In the genomic region with DNA sequence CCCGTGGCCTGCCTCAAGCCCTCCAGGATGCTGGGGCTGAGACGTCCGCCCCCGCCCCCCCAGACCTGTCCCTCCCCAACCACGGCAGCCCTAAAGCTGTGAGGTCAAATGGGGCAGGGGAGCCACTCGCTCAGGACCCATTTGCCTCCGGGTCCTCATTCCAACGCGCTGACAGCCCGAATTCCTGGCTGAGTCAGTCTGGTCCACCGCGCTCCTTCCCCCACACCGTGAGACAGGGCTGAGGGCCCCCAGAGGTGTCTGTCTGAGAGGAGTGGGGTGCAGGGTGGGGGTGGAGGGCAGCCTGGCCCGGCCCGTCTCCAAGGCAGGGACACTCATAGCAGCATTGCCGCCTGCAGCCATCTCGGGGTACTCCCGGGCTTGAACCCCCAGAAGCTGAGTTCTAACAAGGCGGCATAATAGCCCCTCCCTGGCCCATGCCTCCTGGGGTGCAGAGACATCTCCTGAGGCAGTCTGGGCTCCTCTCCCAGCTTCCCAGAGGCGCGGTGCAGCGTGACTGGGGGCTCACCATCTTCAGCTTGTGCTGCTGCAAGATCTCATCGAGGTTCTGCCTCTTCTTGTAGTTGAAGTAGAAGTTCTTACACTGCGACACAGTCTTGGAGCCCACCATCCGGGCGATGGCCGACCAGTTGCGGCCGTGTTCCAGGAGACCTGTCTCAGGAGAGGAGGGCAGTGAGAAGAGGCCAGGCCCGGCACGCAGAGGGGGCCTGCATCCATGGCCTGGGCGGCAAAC, we compare ENCODE assay signal across 11 cellular contexts.
A peak's percentile ranks its signal among the peaks of the same experiment; 100 is the strongest.
DNase-seq lines count a peak whose midpoint lies in the region; ATAC-seq and TF ChIP-seq lines count a peak whose summit lies in the region.
"Had no signal": no experiment of that assay in that cellular context is flagged by ENCODE, and none has a peak within 500 bp of the region (broad histone marks: within the 10 kb centered on the region; RNA-seq: fewer than 3 reads in every experiment).

No MANE protein-coding gene starts in this region.

- H3K4me1 Mint-ChIP-seq in HFFc6 (ENCODE audit: low read depth), result peaks cover 73% of the 10 kb centered on the region

- H3K9me3 ChIP-seq in stomach, result no peaks in the 10 kb centered on the region
- H3K9me3 ChIP-seq: thoracic aorta had no signal

- H3K36me3 Mint-ChIP-seq in HFFc6 (ENCODE audit: low read depth), result peaks cover 44% of the 10 kb centered on the region

- peak overlapping the region; percentile 90 for H3K4me3 ChIP-seq in WI38 (ENCODE audit: low read depth, low read length)
- no peak overlapping the region for H3K4me3 ChIP-seq in stomach
- H3K4me3 ChIP-seq: thoracic aorta had no signal

- TF ChIP-seq CTCF in HFFc6 (IDR thresholded peaks at IDR 0.05), result peak; percentile 31; the same call in 1 of the 2 replicates
- no peak for TF ChIP-seq CTCF in WI38 (IDR thresholded peaks at IDR 0.05; ENCODE audit: low read depth, low read length)
- no peak for TF ChIP-seq CTCF in foreskin keratinocyte (conservative IDR thresholded peaks at IDR 0.05)
- TF ChIP-seq CTCF in stomach (IDR thresholded peaks at IDR 0.05), result no peak

- no peaks in the 10 kb centered on the region for H3K9me3 Mint-ChIP-seq in HFFc6
- H3K9me3 Mint-ChIP-seq: activated CD4-positive, alpha-beta T cell treated with anti-CD3 and anti-CD28 coated beads, Interleukin-2, amount 10 ng/mL, durations not matched to agents 24 days and 14 days; activated naive CD4-positive, alpha-beta T cell treated with anti-CD3 and anti-CD28 coated beads, Interleukin-2, amount 50 U/mL, for 24 hours had no signal

- 85 to 93% (median 89%) methylated on average over 24 to 32 of the region's 32 CpGs for WGBS in stomach, 5 donors

- intact Hi-C loops in stomach (cut with DNase I; ENCODE audit: low total_unique reads), result no loop called here

- TF ChIP-seq EP300 in stomach (IDR thresholded peaks at IDR 0.05), result no peak

- DNase-seq in HFFc6 (peak; percentile 89), foreskin keratinocyte (peak; percentile 66 to 84), stomach (no peak), hypothalamus (lab: John Stamatoyannopoulos, UW) (no peak), DMS153 (lab: John Stamatoyannopoulos, UW) (no peak), NCI-H1105 treated with DMSO at 0.1 percent for 48 hours (lab: John Stamatoyannopoulos, UW) (no peak), NCI-H2171 treated with DMSO at 0.1 percent for 48 hours (lab: John Stamatoyannopoulos, UW) (no peak)
- DNase-seq: activated CD4-positive, alpha-beta T cell treated with anti-CD3 and anti-CD28 coated beads, Interleukin-2, amount 10 ng/mL, durations not matched to agents 24 days and 14 days had no signal

- H3K27me3 ChIP-seq in foreskin keratinocyte (no peaks in the 10 kb centered on the region), stomach (no peaks in the 10 kb centered on the region)

- peaks cover 26 to 42% (median 34%) of the 10 kb centered on the region in 4 donors for H3K36me3 ChIP-seq in stomach

- ATAC-seq in foreskin keratinocyte, result peak; percentile 78

- H3K27me3 Mint-ChIP-seq in HFFc6 (ENCODE audit: insufficient read depth), result peaks cover 44% of the 10 kb centered on the region
- H3K27me3 Mint-ChIP-seq: activated CD4-positive, alpha-beta T cell treated with anti-CD3 and anti-CD28 coated beads, Interleukin-2, amount 10 ng/mL, durations not matched to agents 24 days and 14 days; activated naive CD4-positive, alpha-beta T cell treated with anti-CD3 and anti-CD28 coated beads, Interleukin-2, amount 50 U/mL, for 24 hours had no signal

- H3K4me1 ChIP-seq in foreskin keratinocyte (peaks cover 36% of the 10 kb centered on the region), stomach (peaks cover 58 to 97% (median 85%) of the 10 kb centered on the region in 4 donors)

- TF ChIP-seq POLR2A in stomach (IDR thresholded peaks at IDR 0.05), result no peak

- H3K27ac ChIP-seq in foreskin keratinocyte, result no peak overlapping the region
- peak overlapping the region in 4 of 5 donors; percentile 90 to 95 (median 95) for H3K27ac ChIP-seq in stomach
- H3K27ac ChIP-seq: thoracic aorta had no signal

- peak overlapping the region; percentile 96 for H3K4me3 Mint-ChIP-seq in HFFc6
- H3K4me3 Mint-ChIP-seq: activated CD4-positive, alpha-beta T cell treated with anti-CD3 and anti-CD28 coated beads, Interleukin-2, amount 10 ng/mL, durations not matched to agents 24 days and 14 days; activated naive CD4-positive, alpha-beta T cell treated with anti-CD3 and anti-CD28 coated beads, Interleukin-2, amount 50 U/mL, for 24 hours had no signal

- peak overlapping the region; percentile 97 for H3K27ac Mint-ChIP-seq in HFFc6
- H3K27ac Mint-ChIP-seq: activated CD4-positive, alpha-beta T cell treated with anti-CD3 and anti-CD28 coated beads, Interleukin-2, amount 10 ng/mL, durations not matched to agents 24 days and 14 days; activated naive CD4-positive, alpha-beta T cell treated with anti-CD3 and anti-CD28 coated beads, Interleukin-2, amount 50 U/mL, for 24 hours had no signal

Comparison
In these comparisons a context has a peak if more than half of its experiments do, and no peak if none do; other contexts are left out.
1. DNase-seq: peak in HFFc6 (single experiment) and foreskin keratinocyte (2 of 2); none in stomach (single experiment), hypothalamus (0 of 51), DMS153 (single experiment), NCI-H1105 treated with DMSO at 0.1 percent for 48 hours (single experiment) and NCI-H2171 treated with DMSO at 0.1 percent for 48 hours (single experiment).